ENCODE assay signal across 10 cellular contexts in genomic region chr2:217277646-217278048, GRCh38.
DNase-seq lines count a peak whose midpoint lies in the region; ATAC-seq and TF ChIP-seq lines count a peak whose summit lies in the region.
"Had no signal": no experiment of that assay in that cellular context is flagged by ENCODE, and none has a peak within 500 bp of the region (broad histone marks: within the 10 kb centered on the region; RNA-seq: fewer than 3 reads in every experiment).

No MANE protein-coding gene starts in this region.

- H3K9me3 ChIP-seq in right atrium auricular region: no peaks in the 10 kb centered on the region
- H3K9me3 ChIP-seq in effector memory CD4-positive, alpha-beta T cell (ENCODE audit: control insufficient read depth, low read length): no peaks in the 10 kb centered on the region

- H3K4me1 ChIP-seq in right atrium auricular region: peaks cover 0 to 32% of the 10 kb centered on the region in 2 donors
- no peaks in the 10 kb centered on the region for H3K4me1 ChIP-seq in effector memory CD4-positive, alpha-beta T cell (ENCODE audit: control insufficient read depth, insufficient read depth, low read length, poor library complexity, severe bottlenecking)

- H3K36me3 ChIP-seq in right atrium auricular region: no peaks in the 10 kb centered on the region
- H3K36me3 ChIP-seq in kidney epithelial cell (ENCODE audit: control insufficient read depth, insufficient read depth, low read length): no peaks in the 10 kb centered on the region
- no peaks in the 10 kb centered on the region for H3K36me3 ChIP-seq in effector memory CD4-positive, alpha-beta T cell (ENCODE audit: control insufficient read depth, insufficient read depth, low read length)

- no peaks in the 10 kb centered on the region for H3K27me3 ChIP-seq in right atrium auricular region
- no peaks in the 10 kb centered on the region for H3K27me3 ChIP-seq in kidney epithelial cell (ENCODE audit: control insufficient read depth, insufficient read depth, low read length)
- no peaks in the 10 kb centered on the region for H3K27me3 ChIP-seq in effector memory CD4-positive, alpha-beta T cell (replicated peaks; ENCODE audit: control insufficient read depth, insufficient read depth, low read length, poor library complexity, severe bottlenecking)

- no peak overlapping the region for H3K4me3 ChIP-seq in right atrium auricular region
- no peak overlapping the region for H3K4me3 ChIP-seq in kidney epithelial cell (ENCODE audit: low read depth, low read length)
- H3K4me3 ChIP-seq in effector memory CD4-positive, alpha-beta T cell (ENCODE audit: insufficient read depth, low read depth, low read length, poor library complexity, severe bottlenecking): no peak overlapping the region
- H3K4me3 ChIP-seq: coronary artery had no signal

- no peak overlapping the region for H3K27ac ChIP-seq in right atrium auricular region
- no peak overlapping the region for H3K27ac ChIP-seq in caudate nucleus (ENCODE audit: low read depth, low read length)
- no peak overlapping the region for H3K27ac ChIP-seq in effector memory CD4-positive, alpha-beta T cell (ENCODE audit: insufficient read depth, low read length, poor library complexity, severe bottlenecking)
- H3K27ac ChIP-seq: coronary artery had no signal

- DNase-seq in Right ventricle myocardium superior: no peak
- no peak for DNase-seq in right atrium auricular region (ENCODE audit: low spot score)
- DNase-seq in caudate nucleus (lab: John Stamatoyannopoulos, UW): peak in 51 of 61 donors; percentile 2 to 70 (median 35)
- peak; percentile 72 for DNase-seq in kidney epithelial cell (ENCODE audit: low read depth)
- DNase-seq in effector memory CD4-positive, alpha-beta T cell: no peak
- no peak for DNase-seq in SK-N-DZ (ENCODE audit: low spot score)
- DNase-seq in NCI-H1105 treated with DMSO at 0.1 percent for 48 hours (lab: John Stamatoyannopoulos, UW): no peak
- DNase-seq: activated CD8-positive, alpha-beta T cell treated with anti-CD3 and anti-CD28 coated beads, Interleukin-2, amount 10 ng/mL, durations not matched to agents 7 days and 5 days had no signal

- ATAC-seq in Right ventricle myocardium superior (ENCODE audit: poor library complexity) (peak; percentile 32), GM21447 (IDR thresholded peaks at IDR 0.05; ENCODE audit: unreplicated experiment) (no peak)
- ATAC-seq: activated CD8-positive, alpha-beta T cell treated with anti-CD3 and anti-CD28 coated beads, Interleukin-2, amount 10 ng/mL, durations not matched to agents 7 days and 5 days had no signal

- intact Hi-C loops in Right ventricle myocardium superior (cut with DNase I): no loop called here

- TF ChIP-seq CTCF in right atrium auricular region (IDR thresholded peaks at IDR 0.05) (no peak), kidney epithelial cell (IDR thresholded peaks at IDR 0.05; ENCODE audit: insufficient read depth, low read length, poor library complexity, severe bottlenecking) (no peak)

Comparison
In these comparisons a context has a peak if more than half of its experiments do, and no peak if none do; other contexts are left out.
1. DNase-seq: peak in caudate nucleus (51 of 61) and kidney epithelial cell (single experiment); none in Right ventricle myocardium superior (single experiment), right atrium auricular region (single experiment), effector memory CD4-positive, alpha-beta T cell (0 of 3), SK-N-DZ (single experiment) and NCI-H1105 treated with DMSO at 0.1 percent for 48 hours (single experiment).